1 cellular context compared by ENCODE assay signal in genomic region chr10:7952251-7952650, GRCh38.
TF ChIP-seq lines count a peak whose summit lies in the region.

No MANE protein-coding gene starts in this region.

TF ChIP-seq in K562, 482 proteins besides CTCF, POLR2A, EP300 and RAD21 (continued from another document):
- no peak for TF ChIP-seq UBTF (IDR thresholded peaks at IDR 0.05; ENCODE audit: borderline replicate concordance in 1 of 2, low read depth in 2 of 2, low read length in 2 of 2)
- no peak for TF ChIP-seq HNRNPH1 (optimal IDR thresholded peaks at IDR 0.05; ENCODE audit: low read depth, low read length)
- TF ChIP-seq, protein P1, sequence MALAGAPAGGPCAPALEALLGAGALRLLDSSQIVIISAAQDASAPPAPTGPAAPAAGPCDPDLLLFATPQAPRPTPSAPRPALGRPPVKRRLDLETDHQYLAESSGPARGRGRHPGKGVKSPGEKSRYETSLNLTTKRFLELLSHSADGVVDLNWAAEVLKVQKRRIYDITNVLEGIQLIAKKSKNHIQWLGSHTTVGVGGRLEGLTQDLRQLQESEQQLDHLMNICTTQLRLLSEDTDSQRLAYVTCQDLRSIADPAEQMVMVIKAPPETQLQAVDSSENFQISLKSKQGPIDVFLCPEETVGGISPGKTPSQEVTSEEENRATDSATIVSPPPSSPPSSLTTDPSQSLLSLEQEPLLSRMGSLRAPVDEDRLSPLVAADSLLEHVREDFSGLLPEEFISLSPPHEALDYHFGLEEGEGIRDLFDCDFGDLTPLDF (CRISPR knock-in tag; IDR thresholded peaks at IDR 0.05) = no peak
- 0 out of 2 replicates have a peak, but pooled peaks have one; percentile 28 for TF ChIP-seq PKNOX1 (IDR thresholded peaks at IDR 0.05)
